ENCODE assay signal across 18 cellular contexts in the genomic region with DNA sequence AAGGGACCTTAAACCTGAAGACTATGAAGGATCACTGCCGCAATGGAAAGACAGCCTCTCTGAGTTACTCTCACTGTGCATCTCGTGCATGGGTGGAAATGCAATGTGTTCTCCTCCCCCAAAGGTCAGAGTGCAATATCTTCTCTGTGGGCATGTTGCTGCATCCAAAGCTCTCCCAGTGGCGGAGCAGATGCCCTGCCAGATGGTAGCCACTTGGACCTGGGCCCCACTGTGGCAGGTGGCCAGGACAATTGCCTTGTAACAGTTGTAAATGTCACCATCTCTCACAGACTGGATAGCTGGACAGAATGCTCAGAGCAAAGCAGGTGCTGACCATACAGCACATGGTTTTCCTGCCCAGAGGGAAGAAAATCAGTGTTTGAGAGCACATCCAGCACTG.
DNase-seq lines count a peak whose midpoint lies in the region; ATAC-seq and TF ChIP-seq lines count a peak whose summit lies in the region.
"Had no signal": no experiment of that assay in that cellular context is flagged by ENCODE, and none has a peak within 500 bp of the region (broad histone marks: within the 10 kb centered on the region; RNA-seq: fewer than 3 reads in every experiment).

No MANE protein-coding gene starts in this region.

- no peaks in the 10 kb centered on the region for H3K9me3 Mint-ChIP-seq in MCF 10A (ENCODE audit: unreplicated experiment)

- no peak overlapping the region for H3K4me3 Mint-ChIP-seq in MCF 10A (ENCODE audit: unreplicated experiment)
- H3K4me3 Mint-ChIP-seq: B cell; CD4-positive, CD25-positive, alpha-beta regulatory T cell; T-helper 17 cell had no signal

- H3K27me3 ChIP-seq in WERI-Rb-1 (ENCODE audit: insufficient read depth, low read depth, severe bottlenecking) (no peaks in the 10 kb centered on the region), lower lobe of right lung (ENCODE audit: low read depth) (no peaks in the 10 kb centered on the region)

- CTCF ChIA-PET in MCF 10A (lab: Yijun Ruan, JAX): interaction anchor here (0.9 kb wide), 1 partner anchor 17 kb away, joined by 4 read pairs; no protein-coding TSS in a partner anchor

- H3K36me3 ChIP-seq in WERI-Rb-1: no peaks in the 10 kb centered on the region
- H3K36me3 ChIP-seq in lower lobe of right lung: no peaks in the 10 kb centered on the region

- POLR2A ChIA-PET in MCF 10A (lab: Yijun Ruan, JAX): no interaction called here

- H3K27ac ChIP-seq in WERI-Rb-1: peak overlapping the region; percentile 73
- H3K27ac ChIP-seq in lower lobe of right lung: no peak overlapping the region

- no TSS peak for BruUV-seq in MCF 10A (replicated peaks; lab: Mats Ljungman, UMichigan)

- H3K9me3 ChIP-seq in WERI-Rb-1 (ENCODE audit: severe bottlenecking): peaks cover 4% of the 10 kb centered on the region
- H3K9me3 ChIP-seq in lower lobe of right lung: no peaks in the 10 kb centered on the region
- H3K9me3 ChIP-seq: Caco-2 had no signal

- peaks cover 10% of the 10 kb centered on the region for H3K27me3 Mint-ChIP-seq in MCF 10A (ENCODE audit: insufficient read depth, unreplicated experiment)
- H3K27me3 Mint-ChIP-seq: B cell; CD4-positive, CD25-positive, alpha-beta regulatory T cell; T-helper 17 cell had no signal

- TF ChIP-seq CTCF in WERI-Rb-1 (IDR thresholded peaks at IDR 0.05; ENCODE audit: low read depth, low read length): no peak
- no peak for TF ChIP-seq CTCF in lower lobe of right lung (IDR thresholded peaks at IDR 0.05)
- TF ChIP-seq CTCF in MCF 10A (IDR thresholded peaks at IDR 0.05; ENCODE audit: unreplicated experiment): no peak

- DNase-seq in DMS 273 treated with DMSO at 0.1 percent for 48 hours (lab: John Stamatoyannopoulos, UW): peak; percentile 52
- DNase-seq in G401 (ENCODE audit: low spot score): peak; percentile 92
- peak; percentile 84 for DNase-seq in WERI-Rb-1
- DNase-seq in lower lobe of right lung: peak; percentile 31
- DNase-seq in T1000 (lab: John Stamatoyannopoulos, UW): no peak
- no peak for DNase-seq in MCF 10A (ENCODE audit: unreplicated experiment)
- DNase-seq: Caco-2; CD4-positive, CD25-positive, alpha-beta regulatory T cell; DMS79; GOT3; KBM-7; NCI-H1436 treated with DMSO at 0.1 percent for 48 hours; NCI-H2227 treated with DMSO at 0.1 percent for 48 hours; T-helper 17 cell had no signal

- in situ Hi-C loops in G401 (cut with HindIII; ENCODE audit: low sequenced_read_pairs): no loop called here

- ATAC-seq in lower lobe of right lung (no peak), GM18867 (IDR thresholded peaks at IDR 0.05; ENCODE audit: unreplicated experiment) (no peak)
- ATAC-seq: Panc1, Right ventricle myocardium inferior, T-helper 17 cell had no signal

- H3K4me3 ChIP-seq in WERI-Rb-1 (ENCODE audit: low read depth, low read length) (no peak overlapping the region), lower lobe of right lung (no peak overlapping the region)

- H3K4me1 ChIP-seq in lower lobe of right lung: no peaks in the 10 kb centered on the region

- H3K27ac Mint-ChIP-seq in MCF 10A (ENCODE audit: low read depth, unreplicated experiment): no peak overlapping the region
- H3K27ac Mint-ChIP-seq: B cell; CD4-positive, CD25-positive, alpha-beta regulatory T cell; T-helper 17 cell had no signal

- no peaks in the 10 kb centered on the region for H3K4me1 Mint-ChIP-seq in MCF 10A (ENCODE audit: insufficient read depth, unreplicated experiment)
- H3K4me1 Mint-ChIP-seq: B cell; CD4-positive, CD25-positive, alpha-beta regulatory T cell; T-helper 17 cell had no signal

- intact Hi-C loops in lower lobe of right lung (cut with DNase I): no loop called here
- intact Hi-C loops in MCF 10A (cut with micrococcal nuclease): no loop called here

- no peaks in the 10 kb centered on the region for H3K36me3 Mint-ChIP-seq in MCF 10A (ENCODE audit: insufficient read depth, unreplicated experiment)
- H3K36me3 Mint-ChIP-seq: CD4-positive, CD25-positive, alpha-beta regulatory T cell had no signal

Comparison
In these comparisons a context has a peak if more than half of its experiments do, and no peak if none do; other contexts are left out.
1. DNase-seq: peak in DMS 273 treated with DMSO at 0.1 percent for 48 hours (single experiment), G401 (single experiment), WERI-Rb-1 (single experiment) and lower lobe of right lung (single experiment); none in T1000 (single experiment) and MCF 10A (single experiment).